In the genomic region with DNA sequence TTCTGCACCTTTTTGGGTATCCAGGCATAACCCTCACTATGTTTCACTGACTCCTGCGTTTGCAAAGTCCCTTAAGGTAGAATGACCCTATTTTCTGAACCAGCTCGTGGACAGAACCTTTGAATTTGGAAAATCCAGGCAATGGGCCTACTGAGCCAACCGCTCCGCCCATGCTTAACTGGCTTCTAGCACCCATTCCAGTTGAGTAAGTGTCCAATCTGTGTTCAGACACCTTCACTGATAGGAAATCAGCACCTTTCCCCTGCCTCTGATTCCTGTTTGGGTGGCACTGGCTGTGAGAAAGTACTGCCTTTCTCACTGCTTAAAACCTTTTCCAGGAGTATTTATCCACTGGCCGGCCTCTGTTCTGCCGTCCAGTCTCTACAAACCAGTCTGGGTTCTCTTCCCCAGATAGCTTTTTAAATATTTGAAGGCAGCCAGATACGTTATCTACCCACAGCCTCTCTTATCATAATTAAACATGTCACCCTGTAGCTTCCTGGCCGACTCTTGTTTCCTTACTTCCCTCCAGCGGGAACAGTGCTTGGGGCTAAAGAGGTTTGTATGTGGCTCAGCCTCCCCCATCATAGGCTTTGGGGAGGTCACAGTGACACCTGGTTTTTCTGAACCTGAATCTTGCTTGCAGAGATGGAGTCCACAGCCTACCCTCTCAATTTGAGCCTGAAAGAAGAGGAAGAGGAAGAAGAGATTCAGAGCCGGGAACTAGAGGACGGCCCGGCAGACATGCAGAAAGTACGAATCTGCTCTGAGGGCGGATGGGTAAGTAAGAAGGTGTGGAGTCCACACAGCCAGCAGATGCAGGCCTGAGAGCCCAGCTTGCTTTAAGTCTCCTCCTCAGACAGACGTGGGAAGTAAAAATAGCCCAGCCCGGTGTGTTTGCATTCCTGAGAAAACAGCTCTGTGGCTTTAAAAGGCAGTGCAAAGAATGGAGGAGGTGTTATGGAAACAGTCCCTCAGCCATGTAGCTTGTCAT, we compare ENCODE assay signal across 8 cellular contexts. TPM values are rescaled to one million over a fixed set of nuclear protein-coding genes. Genes with fewer than 3 reads are reported as not detected.
DNase-seq lines count a peak whose midpoint lies in the region; ATAC-seq and TF ChIP-seq lines count a peak whose summit lies in the region.

No MANE protein-coding gene starts in this region.

- H3K36me3 ChIP-seq in ACC112 (ENCODE audit: insufficient read depth, low read length), result peaks cover 20% of the 10 kb centered on the region
- H3K36me3 ChIP-seq in IMR-90 (ENCODE audit: control insufficient read depth, insufficient read depth, low read length), result peaks cover 39% of the 10 kb centered on the region
- H3K36me3 ChIP-seq in stomach, result peaks cover 22 to 47% (median 46%) of the 10 kb centered on the region in 4 donors

- H3K14ac ChIP-seq in IMR-90 (replicated peaks; ENCODE audit: low read depth, low read length), result peak overlapping the region; percentile 2; the same call in 1 of the 2 replicates

- peaks cover 5% of the 10 kb centered on the region for H3K9me1 ChIP-seq in IMR-90 (ENCODE audit: insufficient read depth, low read length)

- no peak overlapping the region; the same call in 2 of the 3 replicates for H2BK15ac ChIP-seq in IMR-90 (ENCODE audit: low read depth, low read length)

- no peak overlapping the region for H2BK120ac ChIP-seq in IMR-90 (ENCODE audit: low read depth, low read length)

- peak overlapping the region; percentile 60 to 80; a peak in 2 of 4 replicates for H4K8ac ChIP-seq in IMR-90 (ENCODE audit: low read depth in 2 of 2, low read length in 2 of 2)

- no peak for TF ChIP-seq RAD21 in IMR-90 (IDR thresholded peaks at IDR 0.05; ENCODE audit: low read length)

- no peak for TF ChIP-seq POLR2A in IMR-90 (IDR thresholded peaks at IDR 0.05; ENCODE audit: low read depth, low read length)
- no peak for TF ChIP-seq POLR2A in stomach (IDR thresholded peaks at IDR 0.05)

- H3K56ac ChIP-seq in IMR-90 (ENCODE audit: extremely low read depth, insufficient read depth, low read length), result peak overlapping the region; percentile 78; the same call in 1 of the 2 replicates

- dilution Hi-C loops in IMR-90 (cut with HindIII; ENCODE audit: low sequenced_read_pairs, unreplicated experiment), result no loop called here

- H4K5ac ChIP-seq in IMR-90 (ENCODE audit: low read depth, low read length), result no peak overlapping the region

- H3K9me3 ChIP-seq in IMR-90 (ENCODE audit: control insufficient read depth, insufficient read depth, low read length) (no peaks in the 10 kb centered on the region), stomach (no peaks in the 10 kb centered on the region)

- peaks cover 37% of the 10 kb centered on the region for H3K79me2 ChIP-seq in ACC112 (ENCODE audit: control insufficient read depth, insufficient read depth, low read length, unreplicated experiment)

- H4K20me1 ChIP-seq in IMR-90 (ENCODE audit: insufficient read depth, low read length), result peaks cover 28% of the 10 kb centered on the region

- peak overlapping the region; percentile 70 for H3K4me2 ChIP-seq in IMR-90 (ENCODE audit: low read depth, low read length)

- H3K27me3 ChIP-seq in ACC112 (ENCODE audit: insufficient read depth, low read length) (no peaks in the 10 kb centered on the region), IMR-90 (ENCODE audit: control insufficient read depth, insufficient read depth, low read length) (no peaks in the 10 kb centered on the region), stomach (no peaks in the 10 kb centered on the region)

- no peak overlapping the region for H2BK20ac ChIP-seq in IMR-90 (ENCODE audit: low read depth, low read length)

- H3K4me3 ChIP-seq in ACC112 (ENCODE audit: low read depth, low read length) (peak overlapping the region; percentile 80), IMR-90 (ENCODE audit: insufficient read depth, low read depth, low read length) (peak overlapping the region; percentile 80), stomach (peak overlapping the region; percentile 72 to 89 (median 74))

- peak overlapping the region; percentile 87 for H2AK5ac ChIP-seq in IMR-90 (ENCODE audit: low read depth, low read length)

- WGBS in IMR-90 (ENCODE audit: extremely low coverage in 2 of 2, insufficient read length in 1 of 2), 2 experiments, result 88% methylated on average over 3 of the region's 16 CpGs; no CpG with 5 or more reads in 1 of the 2 experiments
- WGBS in stomach, 5 donors, result 17 to 32% (median 30%) methylated on average over 15 to 16 of the region's 16 CpGs

- H2AFZ ChIP-seq in ACC112 (ENCODE audit: low read length, unreplicated experiment) (peak overlapping the region; percentile 64), IMR-90 (replicated peaks; ENCODE audit: low read length, poor library complexity) (peak overlapping the region; percentile 89)

- in situ Hi-C loops in IMR-90 (cut with MboI; ENCODE audit: low sequenced_read_pairs), result no loop called here

- no peak overlapping the region for H3K18ac ChIP-seq in IMR-90 (ENCODE audit: low read depth, low read length)

- peak overlapping the region; percentile 81 for H3K9ac ChIP-seq in IMR-90 (ENCODE audit: low read depth, low read length)

- H3K27ac ChIP-seq in ACC112 (ENCODE audit: low read depth, low read length) (no peak overlapping the region), IMR-90 (ENCODE audit: insufficient read depth, low read length) (peak overlapping the region; percentile 36; the same call in 1 of the 2 replicates), stomach (peak overlapping the region; percentile 89 to 94 (median 93))

- BruUV-seq in IMR-90 (replicated peaks; lab: Mats Ljungman, UMichigan), result no TSS peak

- no peak overlapping the region for H2BK5ac ChIP-seq in IMR-90 (ENCODE audit: low read depth, low read length, poor library complexity, severe bottlenecking)

- peak overlapping the region; percentile 66 for H4K91ac ChIP-seq in IMR-90 (ENCODE audit: insufficient read depth, low read depth, low read length)

- H3K79me1 ChIP-seq in IMR-90 (ENCODE audit: low read depth in 1 of 2, low read length in 2 of 2), result peaks cover 39 to 54% of the 10 kb centered on the region in 2 experiments

- H2AK9ac ChIP-seq in IMR-90 (replicated peaks; ENCODE audit: low read depth, low read length, poor library complexity), result peak overlapping the region; percentile 84

- intact Hi-C loops in IMR-90 (cut with micrococcal nuclease) (no loop called here), stomach (cut with DNase I; ENCODE audit: low total_unique reads) (no loop called here)

- POLR2A ChIA-PET in IMR-90 (lab: Charles Lee; ENCODE audit: unreplicated experiment), result no interaction called here

- TF ChIP-seq EP300 in stomach (IDR thresholded peaks at IDR 0.05), result no peak

- no peak for ATAC-seq in IMR-90 (ENCODE audit: low read depth)
- no peak for ATAC-seq in HG03139 (IDR thresholded peaks at IDR 0.05; ENCODE audit: unreplicated experiment)
- ATAC-seq in GM21367 (IDR thresholded peaks at IDR 0.05; ENCODE audit: unreplicated experiment), result no peak

- peak overlapping the region; percentile 35 for H3K23ac ChIP-seq in IMR-90 (ENCODE audit: low read depth, low read length)

- CTCF ChIA-PET in IMR-90 (lab: Yijun Ruan, JAX), result interaction anchor here (0.5 kb wide), 1 partner anchor 218 kb away, joined by 3 read pairs; no protein-coding TSS in a partner anchor

- TF ChIP-seq CTCF in IMR-90 (conservative IDR thresholded peaks at IDR 0.05; ENCODE audit: low read depth, low read length) (no peak), stomach (IDR thresholded peaks at IDR 0.05) (no peak)

- peak overlapping the region; percentile 76 for H3K4ac ChIP-seq in IMR-90 (ENCODE audit: low read depth, low read length)

- H3K4me1 ChIP-seq in ACC112 (ENCODE audit: control insufficient read depth, insufficient read depth, low read length, unreplicated experiment) (peaks cover 39% of the 10 kb centered on the region), IMR-90 (ENCODE audit: control insufficient read depth, insufficient read depth, low read length) (peaks cover 11% of the 10 kb centered on the region), stomach (peaks cover 52 to 71% (median 66%) of the 10 kb centered on the region in 4 donors)

- DNase-seq in IMR-90 (peak; percentile 46), astrocyte of the hippocampus (ENCODE audit: low read depth, low spot score) (peak; percentile 63), islet precursor cell (peak; percentile 79), stomach (peak; percentile 67), T1000 (lab: John Stamatoyannopoulos, UW) (no peak)

TF ChIP-seq in IMR-90, 13 proteins besides CTCF, POLR2A, EP300 and RAD21 (continues in another document):
- TF ChIP-seq BHLHE40 (IDR thresholded peaks at IDR 0.05; ENCODE audit: low read depth, low read length), result no peak
- no peak for TF ChIP-seq SMC3 (IDR thresholded peaks at IDR 0.05; ENCODE audit: low read depth, low read length)
- TF ChIP-seq, protein P1, sequence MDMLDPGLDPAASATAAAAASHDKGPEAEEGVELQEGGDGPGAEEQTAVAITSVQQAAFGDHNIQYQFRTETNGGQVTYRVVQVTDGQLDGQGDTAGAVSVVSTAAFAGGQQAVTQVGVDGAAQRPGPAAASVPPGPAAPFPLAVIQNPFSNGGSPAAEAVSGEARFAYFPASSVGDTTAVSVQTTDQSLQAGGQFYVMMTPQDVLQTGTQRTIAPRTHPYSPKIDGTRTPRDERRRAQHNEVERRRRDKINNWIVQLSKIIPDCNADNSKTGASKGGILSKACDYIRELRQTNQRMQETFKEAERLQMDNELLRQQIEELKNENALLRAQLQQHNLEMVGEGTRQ (IDR thresholded peaks at IDR 0.05; ENCODE audit: low read depth, low read length), result no peak
- TF ChIP-seq RFX5 (IDR thresholded peaks at IDR 0.05; ENCODE audit: low read depth, low read length), result no peak
- no peak for TF ChIP-seq MAFK (IDR thresholded peaks at IDR 0.05; ENCODE audit: low read depth, low read length)

RNA-seq across cellular contexts. Expression of a gene that starts 1.3 kb away (rescaled TPM):
- total RNA-seq in IMR-90 (2012; rRNA removed), result 25.6 and 33.1 TPM in 2 replicates
- polyA plus RNA-seq in IMR-90 (2012; rRNA removed), result 10.7 and 11.3 TPM in 2 replicates
- 4.6 and 8.6 TPM in 2 replicates for polyA plus RNA-seq in IMR-90 (2012; cell fraction: cytosol; rRNA removed)
- polyA plus RNA-seq in IMR-90 (2012; cell fraction: nucleus; rRNA removed; ENCODE audit: low replicate concordance), result 6.1 and 14.9 TPM in 2 replicates
- total RNA-seq in stomach, result 10 to 100 TPM; 14.7 to 33.8 (median 22.2) TPM
- 10 to 100 TPM in 1 of 3 donors, 1 to 10 TPM in 2; 8.1 to 10.7 (median 9.6) TPM for polyA plus RNA-seq in stomach

RNA-seq across cellular contexts. Expression of a gene that starts 35.5 kb away (rescaled TPM):
- total RNA-seq in IMR-90 (2012; rRNA removed) (16.4 and 16.8 TPM in 2 replicates), stomach (10 to 100 TPM in 3 of 5 donors, 1 to 10 TPM in 2; 5.4 to 43.8 (median 13.0) TPM)
- polyA plus RNA-seq in IMR-90 (2012; rRNA removed) (8.2 and 8.4 TPM in 2 replicates), stomach (1 to 10 TPM; 6.7 to 7.6 (median 7.1) TPM)
- polyA plus RNA-seq in IMR-90 (2012; cell fraction: cytosol; rRNA removed), result 2.2 and 3.5 TPM in 2 replicates
- 1.9 and 10.5 TPM in 2 replicates for polyA plus RNA-seq in IMR-90 (2012; cell fraction: nucleus; rRNA removed; ENCODE audit: low replicate concordance)
